14 cellular contexts compared by ENCODE assay signal in the genomic region with DNA sequence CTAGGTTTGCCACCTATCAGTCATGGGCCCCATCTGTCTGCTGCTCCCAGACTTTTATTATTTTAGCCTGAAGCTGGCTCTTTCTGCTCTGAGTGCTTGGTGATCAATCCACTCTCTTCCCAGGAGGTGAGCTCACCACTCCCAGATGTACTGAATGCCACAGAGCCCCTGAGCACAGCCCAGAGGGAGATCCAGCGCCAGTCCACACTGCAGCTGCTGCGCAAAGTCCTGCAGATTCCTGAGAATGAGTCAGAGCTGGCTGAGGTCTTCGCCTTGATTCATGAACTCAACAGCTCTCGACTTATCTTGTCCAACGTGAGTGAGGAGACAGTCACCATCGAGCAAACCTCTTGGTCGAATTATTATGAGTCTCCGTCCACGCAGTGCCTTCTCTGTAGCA. TPM values are rescaled to one million over a fixed set of nuclear protein-coding genes. Genes with fewer than 3 reads are reported as not detected.
DNase-seq lines count a peak whose midpoint lies in the region; ATAC-seq and TF ChIP-seq lines count a peak whose summit lies in the region.
"Had no signal": no experiment of that assay in that cellular context is flagged by ENCODE, and none has a peak within 500 bp of the region (broad histone marks: within the 10 kb centered on the region; RNA-seq: fewer than 3 reads in every experiment).

No MANE protein-coding gene starts in this region.

- TF ChIP-seq CTCF in AG04450 (IDR thresholded peaks at IDR 0.05; ENCODE audit: low read depth, low read length), result no peak

- no peak for ATAC-seq in naive thymus-derived CD8-positive, alpha-beta T cell
- ATAC-seq in GM18511 (IDR thresholded peaks at IDR 0.05; ENCODE audit: unreplicated experiment), result no peak

- POLR2A ChIA-PET in AG04450 (lab: Yijun Ruan, JAX), result interaction anchor here (0.5 to 1.7 kb wide), 6 partner anchors 13 to 437 kb away, joined by 3 to 5 read pairs (median 4); a partner anchor contains a TSS
- POLR2A ChIA-PET in naive thymus-derived CD8-positive, alpha-beta T cell (lab: Charles Lee), result no interaction called here

- H3K27me3 ChIP-seq in AG04450 (ENCODE audit: control insufficient read depth, insufficient read depth, low read length), result no peaks in the 10 kb centered on the region
- H3K27me3 ChIP-seq: spleen had no signal

- CTCF ChIA-PET in AG04450 (lab: Charles Lee), result interaction anchor here (1.1 kb wide), 3 partner anchors 9 to 182 kb away, joined by 3 to 5 read pairs (median 3); no protein-coding TSS in a partner anchor

- H3K4me1 Mint-ChIP-seq in naive thymus-derived CD8-positive, alpha-beta T cell, result peaks cover 0 to 8% (median 2%) of the 10 kb centered on the region in 4 donors

- H3K36me3 Mint-ChIP-seq in naive thymus-derived CD8-positive, alpha-beta T cell, result peaks cover 3 to 98% (median 37%) of the 10 kb centered on the region in 3 donors

- H3K4me3 ChIP-seq in AG04450 (ENCODE audit: low read depth, low read length), result no peak overlapping the region
- H3K4me3 ChIP-seq: lung, spleen had no signal

- H3K4me3 Mint-ChIP-seq in naive thymus-derived CD8-positive, alpha-beta T cell, result no peak overlapping the region
- H3K4me3 Mint-ChIP-seq: CD4-positive, CD25-positive, alpha-beta regulatory T cell had no signal

- peak overlapping the region in 1 of 10 donors; percentile 23 for H3K27ac Mint-ChIP-seq in naive thymus-derived CD8-positive, alpha-beta T cell

- no peaks in the 10 kb centered on the region for H3K9me3 ChIP-seq in AG04450 (ENCODE audit: control insufficient read depth, insufficient read depth, low read length)
- H3K9me3 ChIP-seq: spleen had no signal

- H3K9me3 Mint-ChIP-seq in naive thymus-derived CD8-positive, alpha-beta T cell, result no peaks in the 10 kb centered on the region

- H3K27ac ChIP-seq in AG04450 (ENCODE audit: low read depth, low read length), result peak overlapping the region; percentile 69
- H3K27ac ChIP-seq: spleen had no signal

- DNase-seq in AG04450 (ENCODE audit: low read depth, low spot score), result peak; percentile 92
- DNase-seq in M059J (ENCODE audit: low read depth), result peak; percentile 99
- peak; percentile 89 for DNase-seq in dedifferentiated amniotic fluid mesenchymal stem cell (ENCODE audit: extremely low spot score)
- DNase-seq in mucosa of gallbladder (ENCODE audit: low spot score), result peak; percentile 33
- no peak for DNase-seq in naive thymus-derived CD8-positive, alpha-beta T cell
- no peak for DNase-seq in COR-L47 (lab: John Stamatoyannopoulos, UW)
- no peak for DNase-seq in cerebellum (ENCODE audit: low spot score)
- DNase-seq: activated CD4-positive, CD25-positive, alpha-beta regulatory T cell; activated effector memory CD4-positive, alpha-beta T cell treated with Interleukin-2 at 50 U/mL for 16 hours; CD4-positive, CD25-positive, alpha-beta regulatory T cell; NCI-H1436 treated with DMSO at 0.1 percent for 48 hours; spleen had no signal

- no peaks in the 10 kb centered on the region for H3K27me3 Mint-ChIP-seq in naive thymus-derived CD8-positive, alpha-beta T cell
- H3K27me3 Mint-ChIP-seq: CD4-positive, CD25-positive, alpha-beta regulatory T cell had no signal

RNA-seq across cellular contexts. Expression of a gene that starts 36.0 kb away (rescaled TPM):
- polyA plus RNA-seq in AG04450 (2011; rRNA removed), result 35.1 and 37.0 TPM in 2 replicates
- 43.3 and 50.3 TPM in 2 replicates for polyA minus RNA-seq in AG04450 (2011; rRNA and poly(A)+ RNA removed)
- 34.4 and 51.2 TPM in 2 replicates for total RNA-seq in M059J (2014; rRNA removed; shearing (Covaris generic))
- total RNA-seq in mucosa of gallbladder (29.6 TPM), cerebellum (32.7 TPM)
- total RNA-seq in naive thymus-derived CD8-positive, alpha-beta T cell, result 10 to 100 TPM; 33.8 to 36.5 TPM
- 10 to 100 TPM in 1 of 3 donors, 1 to 10 TPM in 2; 4.6 to 13.1 (median 6.1) TPM for polyA plus RNA-seq in naive thymus-derived CD8-positive, alpha-beta T cell

RNA-seq across cellular contexts. Expression of a gene that starts 36.1 kb away (rescaled TPM):
- polyA plus RNA-seq in AG04450 (2011; rRNA removed), result 6.5 and 6.7 TPM in 2 replicates
- 7.8 and 10.2 TPM in 2 replicates for polyA minus RNA-seq in AG04450 (2011; rRNA and poly(A)+ RNA removed)
- 3.2 and 6.3 TPM in 2 replicates for total RNA-seq in M059J (2014; rRNA removed; shearing (Covaris generic))
- total RNA-seq in mucosa of gallbladder, result 6.5 TPM
- total RNA-seq in naive thymus-derived CD8-positive, alpha-beta T cell, result 1 to 10 TPM; 6.0 to 6.3 TPM
- polyA plus RNA-seq in naive thymus-derived CD8-positive, alpha-beta T cell, result 1 to 10 TPM; 2.7 to 4.5 (median 3.6) TPM
- total RNA-seq in cerebellum, result 4.8 TPM

RNA-seq across cellular contexts. Expression of a gene that starts 49.8 kb away (rescaled TPM):
- polyA plus RNA-seq in AG04450 (2011; rRNA removed), result 0.09 and 0.12 TPM in 2 replicates
- 0.69 TPM in 1 of 2 replicates, not detected in the other for polyA minus RNA-seq in AG04450 (2011; rRNA and poly(A)+ RNA removed)
- 0.22 and 2.4 TPM in 2 replicates for total RNA-seq in M059J (2014; rRNA removed; shearing (Covaris generic))
- 91.9 TPM for total RNA-seq in mucosa of gallbladder
- total RNA-seq in naive thymus-derived CD8-positive, alpha-beta T cell, result 1 to 10 TPM; 1.0 to 1.5 TPM
- polyA plus RNA-seq in naive thymus-derived CD8-positive, alpha-beta T cell, result under 1 TPM; 0.07 to 0.82 (median 0.55) TPM
- 8.7 TPM for total RNA-seq in cerebellum
- total RNA-seq: CD4-positive, CD25-positive, alpha-beta regulatory T cell had no signal

Comparison
In these comparisons a context has a peak if more than half of its experiments do, and no peak if none do; other contexts are left out.
1. DNase-seq: peak in AG04450 (single experiment), M059J (single experiment), dedifferentiated amniotic fluid mesenchymal stem cell (single experiment) and mucosa of gallbladder (single experiment); none in naive thymus-derived CD8-positive, alpha-beta T cell (0 of 10), COR-L47 (single experiment) and cerebellum (single experiment).